In the genomic region with DNA sequence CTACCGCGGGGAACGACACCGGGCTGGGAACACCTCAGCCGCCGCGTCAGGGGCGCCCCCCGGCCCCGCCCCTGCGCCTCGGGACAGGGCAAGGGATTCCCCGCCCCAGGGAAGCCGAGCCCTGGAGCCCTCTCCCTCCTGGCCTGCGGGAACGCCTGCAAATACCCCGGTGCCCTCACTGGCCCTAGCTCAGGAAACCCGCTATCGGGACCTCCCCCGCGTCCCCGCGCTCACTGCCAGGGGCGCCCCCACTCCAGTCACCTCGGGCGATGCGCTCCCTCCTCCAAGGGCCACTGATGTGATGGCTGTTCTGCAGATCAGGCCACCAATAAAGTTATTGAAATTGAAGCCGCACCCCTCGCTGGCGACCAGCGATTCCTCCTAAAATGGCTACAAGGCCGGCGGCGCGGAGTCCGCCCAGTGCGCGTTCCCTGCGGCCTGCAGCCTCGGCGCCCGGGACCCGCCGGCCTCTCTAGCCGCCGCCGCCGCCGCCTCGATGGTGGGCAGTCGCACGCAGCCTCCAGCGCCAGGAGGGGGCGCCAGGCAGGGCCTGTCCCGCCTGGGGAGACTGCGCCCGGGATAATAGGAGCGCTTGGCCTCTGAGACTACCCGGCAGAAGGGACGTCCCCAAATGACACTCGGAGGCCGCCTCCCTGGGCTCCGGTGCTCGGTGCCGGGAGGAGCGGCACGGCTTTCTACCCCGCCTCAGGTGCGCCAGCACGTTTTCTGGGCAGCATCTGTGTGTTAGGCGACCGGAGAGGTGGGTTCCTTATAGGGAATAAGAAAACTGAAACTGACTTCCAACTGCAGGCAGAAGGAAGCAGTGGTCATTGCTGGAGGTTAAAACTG, we compare ENCODE assay signal across 8 cellular contexts.
DNase-seq lines count a peak whose midpoint lies in the region; ATAC-seq and TF ChIP-seq lines count a peak whose summit lies in the region.

A gene with protein sequence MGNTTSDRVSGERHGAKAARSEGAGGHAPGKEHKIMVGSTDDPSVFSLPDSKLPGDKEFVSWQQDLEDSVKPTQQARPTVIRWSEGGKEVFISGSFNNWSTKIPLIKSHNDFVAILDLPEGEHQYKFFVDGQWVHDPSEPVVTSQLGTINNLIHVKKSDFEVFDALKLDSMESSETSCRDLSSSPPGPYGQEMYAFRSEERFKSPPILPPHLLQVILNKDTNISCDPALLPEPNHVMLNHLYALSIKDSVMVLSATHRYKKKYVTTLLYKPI (minus strand): TSS at position 303 of the 849 bp plus-strand sequence. CDS start 326 bp downstream, outside the sequence.

- TF ChIP-seq CTCF in astrocyte of the spinal cord (IDR thresholded peaks at IDR 0.05; ENCODE audit: low read depth, low read length) (peak; percentile 74), retinal pigment epithelial cell (conservative IDR thresholded peaks at IDR 0.05; ENCODE audit: low read depth, low read length) (peak; percentile 67)

- peak; percentile 82 for DNase-seq in NK-92 treated with Interleukin-12 subunit alpha and Interleukin-12 subunit beta, amount 100 ng/mL, for 24 hours (lab: John Stamatoyannopoulos, UW)
- DNase-seq in NK-92 (lab: John Stamatoyannopoulos, UW; ENCODE audit: unreplicated experiment) (no peak), NCI-H1930 (lab: John Stamatoyannopoulos, UW) (peak; percentile 91 to 93), T1000 (lab: John Stamatoyannopoulos, UW) (peak; percentile 91), astrocyte of the spinal cord (ENCODE audit: low read depth, low spot score) (peak; percentile 98), hypothalamus (lab: John Stamatoyannopoulos, UW) (peak; percentile 69 to 99 (median 93)), retinal pigment epithelial cell (ENCODE audit: low read depth) (peak; percentile 94)

- ATAC-seq in HG02981 (IDR thresholded peaks at IDR 0.05; ENCODE audit: unreplicated experiment) = peak; percentile 93

- H3K4me3 ChIP-seq in astrocyte of the spinal cord (ENCODE audit: low read depth, low read length) (peak within 1 kb of the TSS; percentile 76), retinal pigment epithelial cell (ENCODE audit: low read length) (peak within 1 kb of the TSS; percentile 96)

- in situ Hi-C loops in astrocyte of the spinal cord (cut with HindIII; ENCODE audit: low sequenced_read_pairs) = no loop called here
